In the genomic region with DNA sequence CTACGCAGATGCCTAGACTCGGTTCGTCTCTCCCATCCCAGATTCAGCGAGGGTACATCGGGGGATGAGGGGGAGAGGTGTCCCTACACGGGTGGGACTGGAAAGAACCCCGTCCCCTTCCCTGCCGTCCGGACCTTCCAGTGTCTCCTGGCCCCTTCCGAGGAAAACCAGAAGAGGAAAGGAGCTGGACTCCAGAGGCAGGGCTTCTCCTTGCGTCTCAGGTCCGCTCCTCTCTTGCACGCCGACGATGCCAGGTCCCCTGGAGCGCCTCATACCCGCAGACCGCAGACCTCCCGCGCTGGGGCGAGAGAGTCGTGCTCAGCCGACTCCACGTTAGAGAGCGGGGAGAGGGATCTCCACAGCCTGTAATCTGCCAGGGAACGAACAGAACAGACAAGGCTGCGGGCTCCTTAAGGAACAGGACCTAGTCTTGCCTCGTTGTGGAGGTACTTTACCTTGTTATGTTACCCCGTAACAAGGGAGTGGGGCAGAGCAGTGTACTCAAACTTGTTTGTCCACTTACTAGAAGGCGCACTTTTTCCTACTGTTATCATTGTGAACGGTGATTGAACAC, we compare ENCODE assay signal across 1 cellular context.
TF ChIP-seq lines count a peak whose summit lies in the region.

No MANE protein-coding gene starts in this region.

TF ChIP-seq in K562, 482 proteins besides CTCF, POLR2A, EP300 and RAD21 (continued from another document and continues in another):
- TF ChIP-seq, protein P1, sequence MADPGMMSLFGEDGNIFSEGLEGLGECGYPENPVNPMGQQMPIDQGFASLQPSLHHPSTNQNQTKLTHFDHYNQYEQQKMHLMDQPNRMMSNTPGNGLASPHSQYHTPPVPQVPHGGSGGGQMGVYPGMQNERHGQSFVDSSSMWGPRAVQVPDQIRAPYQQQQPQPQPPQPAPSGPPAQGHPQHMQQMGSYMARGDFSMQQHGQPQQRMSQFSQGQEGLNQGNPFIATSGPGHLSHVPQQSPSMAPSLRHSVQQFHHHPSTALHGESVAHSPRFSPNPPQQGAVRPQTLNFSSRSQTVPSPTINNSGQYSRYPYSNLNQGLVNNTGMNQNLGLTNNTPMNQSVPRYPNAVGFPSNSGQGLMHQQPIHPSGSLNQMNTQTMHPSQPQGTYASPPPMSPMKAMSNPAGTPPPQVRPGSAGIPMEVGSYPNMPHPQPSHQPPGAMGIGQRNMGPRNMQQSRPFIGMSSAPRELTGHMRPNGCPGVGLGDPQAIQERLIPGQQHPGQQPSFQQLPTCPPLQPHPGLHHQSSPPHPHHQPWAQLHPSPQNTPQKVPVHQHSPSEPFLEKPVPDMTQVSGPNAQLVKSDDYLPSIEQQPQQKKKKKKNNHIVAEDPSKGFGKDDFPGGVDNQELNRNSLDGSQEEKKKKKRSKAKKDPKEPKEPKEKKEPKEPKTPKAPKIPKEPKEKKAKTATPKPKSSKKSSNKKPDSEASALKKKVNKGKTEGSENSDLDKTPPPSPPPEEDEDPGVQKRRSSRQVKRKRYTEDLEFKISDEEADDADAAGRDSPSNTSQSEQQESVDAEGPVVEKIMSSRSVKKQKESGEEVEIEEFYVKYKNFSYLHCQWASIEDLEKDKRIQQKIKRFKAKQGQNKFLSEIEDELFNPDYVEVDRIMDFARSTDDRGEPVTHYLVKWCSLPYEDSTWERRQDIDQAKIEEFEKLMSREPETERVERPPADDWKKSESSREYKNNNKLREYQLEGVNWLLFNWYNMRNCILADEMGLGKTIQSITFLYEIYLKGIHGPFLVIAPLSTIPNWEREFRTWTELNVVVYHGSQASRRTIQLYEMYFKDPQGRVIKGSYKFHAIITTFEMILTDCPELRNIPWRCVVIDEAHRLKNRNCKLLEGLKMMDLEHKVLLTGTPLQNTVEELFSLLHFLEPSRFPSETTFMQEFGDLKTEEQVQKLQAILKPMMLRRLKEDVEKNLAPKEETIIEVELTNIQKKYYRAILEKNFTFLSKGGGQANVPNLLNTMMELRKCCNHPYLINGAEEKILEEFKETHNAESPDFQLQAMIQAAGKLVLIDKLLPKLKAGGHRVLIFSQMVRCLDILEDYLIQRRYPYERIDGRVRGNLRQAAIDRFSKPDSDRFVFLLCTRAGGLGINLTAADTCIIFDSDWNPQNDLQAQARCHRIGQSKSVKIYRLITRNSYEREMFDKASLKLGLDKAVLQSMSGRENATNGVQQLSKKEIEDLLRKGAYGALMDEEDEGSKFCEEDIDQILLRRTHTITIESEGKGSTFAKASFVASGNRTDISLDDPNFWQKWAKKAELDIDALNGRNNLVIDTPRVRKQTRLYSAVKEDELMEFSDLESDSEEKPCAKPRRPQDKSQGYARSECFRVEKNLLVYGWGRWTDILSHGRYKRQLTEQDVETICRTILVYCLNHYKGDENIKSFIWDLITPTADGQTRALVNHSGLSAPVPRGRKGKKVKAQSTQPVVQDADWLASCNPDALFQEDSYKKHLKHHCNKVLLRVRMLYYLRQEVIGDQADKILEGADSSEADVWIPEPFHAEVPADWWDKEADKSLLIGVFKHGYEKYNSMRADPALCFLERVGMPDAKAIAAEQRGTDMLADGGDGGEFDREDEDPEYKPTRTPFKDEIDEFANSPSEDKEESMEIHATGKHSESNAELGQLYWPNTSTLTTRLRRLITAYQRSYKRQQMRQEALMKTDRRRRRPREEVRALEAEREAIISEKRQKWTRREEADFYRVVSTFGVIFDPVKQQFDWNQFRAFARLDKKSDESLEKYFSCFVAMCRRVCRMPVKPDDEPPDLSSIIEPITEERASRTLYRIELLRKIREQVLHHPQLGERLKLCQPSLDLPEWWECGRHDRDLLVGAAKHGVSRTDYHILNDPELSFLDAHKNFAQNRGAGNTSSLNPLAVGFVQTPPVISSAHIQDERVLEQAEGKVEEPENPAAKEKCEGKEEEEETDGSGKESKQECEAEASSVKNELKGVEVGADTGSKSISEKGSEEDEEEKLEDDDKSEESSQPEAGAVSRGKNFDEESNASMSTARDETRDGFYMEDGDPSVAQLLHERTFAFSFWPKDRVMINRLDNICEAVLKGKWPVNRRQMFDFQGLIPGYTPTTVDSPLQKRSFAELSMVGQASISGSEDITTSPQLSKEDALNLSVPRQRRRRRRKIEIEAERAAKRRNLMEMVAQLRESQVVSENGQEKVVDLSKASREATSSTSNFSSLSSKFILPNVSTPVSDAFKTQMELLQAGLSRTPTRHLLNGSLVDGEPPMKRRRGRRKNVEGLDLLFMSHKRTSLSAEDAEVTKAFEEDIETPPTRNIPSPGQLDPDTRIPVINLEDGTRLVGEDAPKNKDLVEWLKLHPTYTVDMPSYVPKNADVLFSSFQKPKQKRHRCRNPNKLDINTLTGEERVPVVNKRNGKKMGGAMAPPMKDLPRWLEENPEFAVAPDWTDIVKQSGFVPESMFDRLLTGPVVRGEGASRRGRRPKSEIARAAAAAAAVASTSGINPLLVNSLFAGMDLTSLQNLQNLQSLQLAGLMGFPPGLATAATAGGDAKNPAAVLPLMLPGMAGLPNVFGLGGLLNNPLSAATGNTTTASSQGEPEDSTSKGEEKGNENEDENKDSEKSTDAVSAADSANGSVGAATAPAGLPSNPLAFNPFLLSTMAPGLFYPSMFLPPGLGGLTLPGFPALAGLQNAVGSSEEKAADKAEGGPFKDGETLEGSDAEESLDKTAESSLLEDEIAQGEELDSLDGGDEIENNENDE (IDR thresholded peaks at IDR 0.05; ENCODE audit: low read depth, low read length), result no peak
- TF ChIP-seq, protein P2, sequence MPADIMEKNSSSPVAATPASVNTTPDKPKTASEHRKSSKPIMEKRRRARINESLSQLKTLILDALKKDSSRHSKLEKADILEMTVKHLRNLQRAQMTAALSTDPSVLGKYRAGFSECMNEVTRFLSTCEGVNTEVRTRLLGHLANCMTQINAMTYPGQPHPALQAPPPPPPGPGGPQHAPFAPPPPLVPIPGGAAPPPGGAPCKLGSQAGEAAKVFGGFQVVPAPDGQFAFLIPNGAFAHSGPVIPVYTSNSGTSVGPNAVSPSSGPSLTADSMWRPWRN (IDR thresholded peaks at IDR 0.05; ENCODE audit: low read depth), result peak; percentile 79
- TF ChIP-seq PHF21A (IDR thresholded peaks at IDR 0.05; ENCODE audit: borderline replicate concordance, low read depth), result no peak
- TF ChIP-seq, protein P3, sequence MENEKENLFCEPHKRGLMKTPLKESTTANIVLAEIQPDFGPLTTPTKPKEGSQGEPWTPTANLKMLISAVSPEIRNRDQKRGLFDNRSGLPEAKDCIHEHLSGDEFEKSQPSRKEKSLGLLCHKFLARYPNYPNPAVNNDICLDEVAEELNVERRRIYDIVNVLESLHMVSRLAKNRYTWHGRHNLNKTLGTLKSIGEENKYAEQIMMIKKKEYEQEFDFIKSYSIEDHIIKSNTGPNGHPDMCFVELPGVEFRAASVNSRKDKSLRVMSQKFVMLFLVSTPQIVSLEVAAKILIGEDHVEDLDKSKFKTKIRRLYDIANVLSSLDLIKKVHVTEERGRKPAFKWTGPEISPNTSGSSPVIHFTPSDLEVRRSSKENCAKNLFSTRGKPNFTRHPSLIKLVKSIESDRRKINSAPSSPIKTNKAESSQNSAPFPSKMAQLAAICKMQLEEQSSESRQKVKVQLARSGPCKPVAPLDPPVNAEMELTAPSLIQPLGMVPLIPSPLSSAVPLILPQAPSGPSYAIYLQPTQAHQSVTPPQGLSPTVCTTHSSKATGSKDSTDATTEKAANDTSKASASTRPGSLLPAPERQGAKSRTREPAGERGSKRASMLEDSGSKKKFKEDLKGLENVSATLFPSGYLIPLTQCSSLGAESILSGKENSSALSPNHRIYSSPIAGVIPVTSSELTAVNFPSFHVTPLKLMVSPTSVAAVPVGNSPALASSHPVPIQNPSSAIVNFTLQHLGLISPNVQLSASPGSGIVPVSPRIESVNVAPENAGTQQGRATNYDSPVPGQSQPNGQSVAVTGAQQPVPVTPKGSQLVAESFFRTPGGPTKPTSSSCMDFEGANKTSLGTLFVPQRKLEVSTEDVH (IDR thresholded peaks at IDR 0.05; ENCODE audit: low read depth, partially characterized antibody), result peak; percentile 36
- TF ChIP-seq, protein P4, sequence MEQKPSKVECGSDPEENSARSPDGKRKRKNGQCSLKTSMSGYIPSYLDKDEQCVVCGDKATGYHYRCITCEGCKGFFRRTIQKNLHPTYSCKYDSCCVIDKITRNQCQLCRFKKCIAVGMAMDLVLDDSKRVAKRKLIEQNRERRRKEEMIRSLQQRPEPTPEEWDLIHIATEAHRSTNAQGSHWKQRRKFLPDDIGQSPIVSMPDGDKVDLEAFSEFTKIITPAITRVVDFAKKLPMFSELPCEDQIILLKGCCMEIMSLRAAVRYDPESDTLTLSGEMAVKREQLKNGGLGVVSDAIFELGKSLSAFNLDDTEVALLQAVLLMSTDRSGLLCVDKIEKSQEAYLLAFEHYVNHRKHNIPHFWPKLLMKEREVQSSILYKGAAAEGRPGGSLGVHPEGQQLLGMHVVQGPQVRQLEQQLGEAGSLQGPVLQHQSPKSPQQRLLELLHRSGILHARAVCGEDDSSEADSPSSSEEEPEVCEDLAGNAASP (IDR thresholded peaks at IDR 0.05), result no peak
- 0 out of 2 replicates have a peak, but pooled peaks have one; percentile 44 for TF ChIP-seq HBP1 (CRISPR knock-in tag; IDR thresholded peaks at IDR 0.05)
- TF ChIP-seq REST (CRISPR knock-in tag; IDR thresholded peaks at IDR 0.05; ENCODE audit: low read depth), result peak; percentile 64; the same call in 1 of the 2 replicates
- TF ChIP-seq STAT5A (IDR thresholded peaks at IDR 0.05; ENCODE audit: borderline replicate concordance, low read length), result no peak
- TF ChIP-seq ARID1B (IDR thresholded peaks at IDR 0.05), result 0 out of 2 replicates have a peak, but pooled peaks have one; percentile 47
- peak in 1 of 2 experiments; percentile 74; a peak in 2 of 4 replicates for TF ChIP-seq FOXA3 (CRISPR knock-in tag; conservative IDR thresholded peaks at IDR 0.05 in 1 of 2, IDR thresholded peaks at IDR 0.05 in 1 of 2)
- TF ChIP-seq ZNF324 (CRISPR knock-in tag; IDR thresholded peaks at IDR 0.05), result no peak
- TF ChIP-seq ZNF133 (CRISPR knock-in tag; IDR thresholded peaks at IDR 0.05), result no peak
- 0 out of 2 replicates have a peak, but pooled peaks have one; percentile 59 for TF ChIP-seq MIER1 (IDR thresholded peaks at IDR 0.05; ENCODE audit: low read depth)
- TF ChIP-seq SIN3A (IDR thresholded peaks at IDR 0.05; ENCODE audit: borderline replicate concordance in 2 of 2, control insufficient read depth in 1 of 2, low read depth in 2 of 2, low read length in 2 of 2), result peak in 1 of 2 experiments; percentile 1; a peak in 2 of 4 replicates
- no peak for TF ChIP-seq ZKSCAN1 (IDR thresholded peaks at IDR 0.05; ENCODE audit: low read depth, low read length)
- TF ChIP-seq ZNF316 (IDR thresholded peaks at IDR 0.05), result peak; percentile 33; the same call in 1 of the 2 replicates
- peak; percentile 73; the same call in 1 of the 2 replicates for TF ChIP-seq ZBTB26 (CRISPR knock-in tag; IDR thresholded peaks at IDR 0.05)
- no peak for TF ChIP-seq ILK (tag; IDR thresholded peaks at IDR 0.05; ENCODE audit: borderline replicate concordance, low read depth)
- TF ChIP-seq ATF3 (IDR thresholded peaks at IDR 0.05), result no peak
- TF ChIP-seq ATF3 (CRISPR knock-in tag; conservative IDR thresholded peaks at IDR 0.05), result peak; percentile 64; the same call in 1 of the 2 replicates
